In the genomic region with DNA sequence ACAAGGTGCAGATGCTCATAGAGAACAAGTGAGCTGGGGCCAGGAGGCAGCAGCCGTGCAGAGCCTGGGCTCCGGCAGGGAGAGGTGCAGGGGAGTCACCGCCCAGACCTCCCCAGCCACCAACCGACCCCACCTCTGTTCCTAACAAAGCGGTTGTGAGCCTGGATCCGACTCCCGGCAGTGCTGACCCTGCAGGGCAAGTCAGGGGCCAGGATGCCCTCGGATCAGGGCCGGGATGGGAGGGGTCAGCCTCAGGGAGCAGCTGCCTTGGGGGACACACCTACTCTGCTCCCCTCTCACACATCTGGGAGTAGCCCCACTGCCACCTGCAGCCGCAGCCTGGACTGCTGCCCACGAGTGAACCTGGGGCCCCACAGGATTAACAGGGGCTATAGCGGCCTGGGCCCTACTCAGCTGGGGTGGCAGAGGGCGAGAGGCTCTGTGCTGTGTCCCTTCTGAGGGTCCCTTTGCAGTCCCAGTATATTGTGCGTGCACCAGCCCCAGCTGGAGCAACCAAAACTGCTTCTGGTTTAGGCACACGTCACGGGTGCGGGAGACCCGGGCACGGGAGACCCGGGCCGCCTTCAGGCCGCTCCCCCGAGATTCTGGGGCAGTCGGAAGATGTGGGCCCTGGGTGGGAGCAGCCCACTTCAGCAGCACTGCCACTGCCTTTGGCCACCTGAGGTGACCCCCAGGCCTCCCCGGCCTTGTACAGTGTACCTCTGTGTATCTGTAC, we compare ENCODE assay signal across 1 cellular context.
TF ChIP-seq lines count a peak whose summit lies in the region.

No MANE protein-coding gene starts in this region.

TF ChIP-seq in H1, 55 proteins besides CTCF, POLR2A, EP300 and RAD21:
- TF ChIP-seq CHD1 (IDR thresholded peaks at IDR 0.05; ENCODE audit: low read depth, low read length) (no peak), GTF2F1 (IDR thresholded peaks at IDR 0.05; ENCODE audit: borderline replicate concordance, low read depth, low read length) (no peak), SP4 (IDR thresholded peaks at IDR 0.05; ENCODE audit: low read length) (no peak), RFX5 (IDR thresholded peaks at IDR 0.05; ENCODE audit: borderline replicate concordance, low read depth, low read length) (no peak), JUN (IDR thresholded peaks at IDR 0.05; ENCODE audit: low read depth, low read length) (no peak), JUND (IDR thresholded peaks at IDR 0.05; ENCODE audit: low read length) (no peak), NANOG (IDR thresholded peaks at IDR 0.05; ENCODE audit: insufficient read depth, low read depth, low read length, poor library complexity, severe bottlenecking) (no peak), SIX5 (IDR thresholded peaks at IDR 0.05; ENCODE audit: low read depth, low read length) (no peak), ASH2L (IDR thresholded peaks at IDR 0.05; ENCODE audit: low read length) (no peak), TAF1 (IDR thresholded peaks at IDR 0.05; ENCODE audit: low read depth, low read length) (no peak), SAP30 (IDR thresholded peaks at IDR 0.05; ENCODE audit: insufficient read depth, insufficient replicate concordance, low read length) (no peak), GABPA (IDR thresholded peaks at IDR 0.05; ENCODE audit: borderline replicate concordance, insufficient read depth, low read length) (no peak), POU5F1 (IDR thresholded peaks at IDR 0.05; ENCODE audit: low read depth, low read length) (no peak), EZH2 (IDR thresholded peaks at IDR 0.05; ENCODE audit: low read depth, low read length, severe bottlenecking) (no peak), ZNF274 (IDR thresholded peaks at IDR 0.05; ENCODE audit: borderline replicate concordance, extremely low read depth, low read length) (no peak), CHD2 (IDR thresholded peaks at IDR 0.05; ENCODE audit: low read length) (no peak), HDAC2 (IDR thresholded peaks at IDR 0.05; ENCODE audit: borderline replicate concordance in 1 of 2, low read depth in 2 of 2, low read length in 2 of 2) (no peak)
- TF ChIP-seq, protein P1, sequence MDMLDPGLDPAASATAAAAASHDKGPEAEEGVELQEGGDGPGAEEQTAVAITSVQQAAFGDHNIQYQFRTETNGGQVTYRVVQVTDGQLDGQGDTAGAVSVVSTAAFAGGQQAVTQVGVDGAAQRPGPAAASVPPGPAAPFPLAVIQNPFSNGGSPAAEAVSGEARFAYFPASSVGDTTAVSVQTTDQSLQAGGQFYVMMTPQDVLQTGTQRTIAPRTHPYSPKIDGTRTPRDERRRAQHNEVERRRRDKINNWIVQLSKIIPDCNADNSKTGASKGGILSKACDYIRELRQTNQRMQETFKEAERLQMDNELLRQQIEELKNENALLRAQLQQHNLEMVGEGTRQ (IDR thresholded peaks at IDR 0.05; ENCODE audit: low read length) = no peak
- TF ChIP-seq, protein P2, sequence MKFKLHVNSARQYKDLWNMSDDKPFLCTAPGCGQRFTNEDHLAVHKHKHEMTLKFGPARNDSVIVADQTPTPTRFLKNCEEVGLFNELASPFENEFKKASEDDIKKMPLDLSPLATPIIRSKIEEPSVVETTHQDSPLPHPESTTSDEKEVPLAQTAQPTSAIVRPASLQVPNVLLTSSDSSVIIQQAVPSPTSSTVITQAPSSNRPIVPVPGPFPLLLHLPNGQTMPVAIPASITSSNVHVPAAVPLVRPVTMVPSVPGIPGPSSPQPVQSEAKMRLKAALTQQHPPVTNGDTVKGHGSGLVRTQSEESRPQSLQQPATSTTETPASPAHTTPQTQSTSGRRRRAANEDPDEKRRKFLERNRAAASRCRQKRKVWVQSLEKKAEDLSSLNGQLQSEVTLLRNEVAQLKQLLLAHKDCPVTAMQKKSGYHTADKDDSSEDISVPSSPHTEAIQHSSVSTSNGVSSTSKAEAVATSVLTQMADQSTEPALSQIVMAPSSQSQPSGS (IDR thresholded peaks at IDR 0.05; ENCODE audit: low read length) = no peak
